ENCODE assay signal across 13 cellular contexts in genomic region chr6:33374359-33374910, GRCh38. TPM values are rescaled to one million over a fixed set of nuclear protein-coding genes. Genes with fewer than 3 reads are reported as not detected.
DNase-seq lines count a peak whose midpoint lies in the region; TF ChIP-seq lines count a peak whose summit lies in the region.
"Had no signal": no experiment of that assay in that cellular context is flagged by ENCODE, and none has a peak within 500 bp of the region (broad histone marks: within the 10 kb centered on the region; RNA-seq: fewer than 3 reads in every experiment).

No MANE protein-coding gene starts in this region.

- H3K36me3 Mint-ChIP-seq in CD14-positive monocyte, result no peaks in the 10 kb centered on the region

- no peak overlapping the region for H3K4me3 Mint-ChIP-seq in CD14-positive monocyte
- H3K4me3 Mint-ChIP-seq: neural crest cell had no signal

- H3K9me3 ChIP-seq in WERI-Rb-1 (ENCODE audit: severe bottlenecking), result no peaks in the 10 kb centered on the region
- H3K9me3 ChIP-seq: SK-N-SH, spleen had no signal

- TF ChIP-seq CTCF in CD14-positive monocyte (IDR thresholded peaks at IDR 0.05), result no peak
- no peak for TF ChIP-seq CTCF in WERI-Rb-1 (IDR thresholded peaks at IDR 0.05; ENCODE audit: low read depth, low read length)
- no peak for TF ChIP-seq CTCF in fibroblast of villous mesenchyme (IDR thresholded peaks at IDR 0.05; ENCODE audit: insufficient read depth, low read depth, low read length)

- peaks cover 42% of the 10 kb centered on the region for H3K4me1 Mint-ChIP-seq in CD14-positive monocyte
- H3K4me1 Mint-ChIP-seq: neural crest cell had no signal

- H3K27me3 Mint-ChIP-seq in CD14-positive monocyte (ENCODE audit: low read depth in 3 of 3), result peaks cover 0 to 2% (median 0%) of the 10 kb centered on the region in 3 donors

- H3K27ac Mint-ChIP-seq in CD14-positive monocyte, result peak overlapping the region; percentile 65 to 98 (median 96)

- no peak for DNase-seq in CD14-positive monocyte (ENCODE audit: low spot score)
- no peak for DNase-seq in WERI-Rb-1
- DNase-seq in fibroblast of villous mesenchyme (ENCODE audit: low read depth), result peak; percentile 28
- DNase-seq in D341Med (ENCODE audit: low spot score), result no peak
- no peak for DNase-seq in activated CD4-positive, CD25-positive, alpha-beta regulatory T cell treated with anti-CD3 and anti-CD28 coated beads, Interleukin-2, amount 50 U/mL, for 72 hours
- DNase-seq in activated naive CD4-positive, alpha-beta T cell treated with Interleukin-2 at 50 U/mL for 16 hours, result no peak
- no peak for DNase-seq in NCI-H748 treated with DMSO at 0.1 percent for 48 hours (lab: John Stamatoyannopoulos, UW)
- DNase-seq: glutamatergic neuron, NCI-H2107, spleen had no signal

- H3K27ac ChIP-seq in WERI-Rb-1 (peak overlapping the region; percentile 4), skin epidermis (peak overlapping the region in 18 of 21 experiments; percentile 4 to 87 (median 76))

- H3K27me3 ChIP-seq in WERI-Rb-1 (ENCODE audit: insufficient read depth, low read depth, severe bottlenecking), result no peaks in the 10 kb centered on the region
- H3K27me3 ChIP-seq: spleen had no signal

- H3K9me3 Mint-ChIP-seq in CD14-positive monocyte, result no peaks in the 10 kb centered on the region
- H3K9me3 Mint-ChIP-seq: neural crest cell had no signal

- intact Hi-C loops in CD14-positive monocyte (cut with micrococcal nuclease), result no loop called here

- no peak overlapping the region for H3K4me3 ChIP-seq in WERI-Rb-1 (ENCODE audit: low read depth, low read length)
- H3K4me3 ChIP-seq in fibroblast of villous mesenchyme (ENCODE audit: low read depth, low read length), result no peak overlapping the region
- H3K4me3 ChIP-seq in skin epidermis, result no peak overlapping the region
- H3K4me3 ChIP-seq: spleen had no signal

- no peaks in the 10 kb centered on the region for H3K36me3 ChIP-seq in WERI-Rb-1
- H3K36me3 ChIP-seq: spleen had no signal

RNA-seq across cellular contexts. Expression of gene KIFC1, which starts 17.2 kb away (rescaled TPM):
- polyA plus RNA-seq in CD14-positive monocyte, result under 1 TPM; 0.14 to 0.68 TPM
- total RNA-seq in fibroblast of villous mesenchyme, result 20.0 and 34.5 TPM in 2 replicates

RNA-seq across cellular contexts. Expression of gene PHF1, which starts 36.4 kb away (rescaled TPM):
- polyA plus RNA-seq in CD14-positive monocyte, result 1 to 10 TPM; 3.0 to 3.5 TPM
- total RNA-seq in fibroblast of villous mesenchyme, result 21.6 and 30.2 TPM in 2 replicates

RNA-seq across cellular contexts. Expression of gene CUTA, which starts 43.5 kb away (rescaled TPM):
- polyA plus RNA-seq in CD14-positive monocyte, result 100 to 1,000 TPM; 153 to 160 TPM
- total RNA-seq in fibroblast of villous mesenchyme, result 155 and 201 TPM in 2 replicates

RNA-seq across cellular contexts. Expression of gene SYNGAP1, which starts 45.4 kb away (rescaled TPM):
- polyA plus RNA-seq in CD14-positive monocyte, result not detected
- 6.4 and 7.8 TPM in 2 replicates for total RNA-seq in fibroblast of villous mesenchyme

RNA-seq across cellular contexts. Expression of gene DAXX, which starts 51.7 kb away (rescaled TPM):
- 10 to 100 TPM; 28.5 to 39.2 TPM for polyA plus RNA-seq in CD14-positive monocyte
- 39.6 and 58.7 TPM in 2 replicates for total RNA-seq in fibroblast of villous mesenchyme
